Comparison of ENCODE assay signal across 27 cellular contexts in the genomic region with DNA sequence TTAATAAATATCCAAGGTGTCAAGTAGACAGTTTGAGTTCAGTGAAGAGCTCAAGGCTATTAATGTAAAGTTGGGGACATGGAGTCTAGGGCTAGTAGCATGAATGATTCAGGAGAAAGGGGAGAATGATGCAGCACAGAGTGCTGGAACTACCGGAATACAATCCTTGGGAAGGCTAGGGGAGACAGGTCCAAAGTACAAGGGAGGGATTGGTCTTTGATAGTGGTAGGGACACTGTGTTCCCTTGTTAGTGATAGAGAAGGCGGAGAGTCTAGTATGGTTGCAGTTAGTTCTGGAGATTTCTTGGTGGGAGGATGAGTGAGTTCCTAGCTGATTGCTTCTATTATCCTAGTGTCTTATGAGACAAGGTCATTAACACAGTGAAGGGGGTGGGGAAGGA. TPM values are rescaled to one million over a fixed set of nuclear protein-coding genes. Genes with fewer than 3 reads are reported as not detected.
DNase-seq lines count a peak whose midpoint lies in the region; ATAC-seq, FAIRE-seq and TF ChIP-seq lines count a peak whose summit lies in the region.
"Had no signal": no experiment of that assay in that cellular context is flagged by ENCODE, and none has a peak within 500 bp of the region (broad histone marks: within the 10 kb centered on the region; RNA-seq: fewer than 3 reads in every experiment).

No MANE protein-coding gene starts in this region.

- no peak overlapping the region for H3K4me3 ChIP-seq in body of pancreas
- no peak overlapping the region for H3K4me3 ChIP-seq in CD8-positive, alpha-beta memory T cell (ENCODE audit: low read length)
- H3K4me3 ChIP-seq: heart right ventricle, PC-9, upper lobe of right lung had no signal

- H3K4me1 ChIP-seq in body of pancreas: peaks cover 6% of the 10 kb centered on the region
- H3K4me1 ChIP-seq in CD8-positive, alpha-beta memory T cell (ENCODE audit: insufficient read depth, low read length): no peaks in the 10 kb centered on the region
- H3K4me1 ChIP-seq: upper lobe of right lung had no signal

- no peaks in the 10 kb centered on the region for H3K9me3 ChIP-seq in body of pancreas
- H3K9me3 ChIP-seq in CD8-positive, alpha-beta memory T cell (ENCODE audit: low read length): no peaks in the 10 kb centered on the region
- H3K9me3 ChIP-seq: heart right ventricle, upper lobe of right lung had no signal

- no peaks in the 10 kb centered on the region for H3K9me3 Mint-ChIP-seq in activated T-cell treated with anti-CD3 and anti-CD28 coated beads, Interleukin-2, amount 50 U/mL, for 72 hours
- peaks cover 18% of the 10 kb centered on the region for H3K9me3 Mint-ChIP-seq in progenitor cell of endocrine pancreas (ENCODE audit: low read depth)
- H3K9me3 Mint-ChIP-seq in CD8-positive, alpha-beta memory T cell: no peaks in the 10 kb centered on the region
- H3K9me3 Mint-ChIP-seq: IgD-negative memory B cell had no signal

- H3K27me3 Mint-ChIP-seq in activated T-cell treated with anti-CD3 and anti-CD28 coated beads, Interleukin-2, amount 50 U/mL, for 72 hours (ENCODE audit: low read depth): no peaks in the 10 kb centered on the region
- no peaks in the 10 kb centered on the region for H3K27me3 Mint-ChIP-seq in progenitor cell of endocrine pancreas
- no peaks in the 10 kb centered on the region for H3K27me3 Mint-ChIP-seq in CD8-positive, alpha-beta memory T cell
- H3K27me3 Mint-ChIP-seq: B cell, IgD-negative memory B cell had no signal

- WGBS in body of pancreas, 2 donors: 61 to 68% methylated on average over 2 of the region's 2 CpGs

- H3K4me3 Mint-ChIP-seq in activated T-cell treated with anti-CD3 and anti-CD28 coated beads, Interleukin-2, amount 50 U/mL, for 72 hours: no peak overlapping the region
- no peak overlapping the region for H3K4me3 Mint-ChIP-seq in progenitor cell of endocrine pancreas (ENCODE audit: low read depth)
- H3K4me3 Mint-ChIP-seq in CD8-positive, alpha-beta memory T cell: no peak overlapping the region
- H3K4me3 Mint-ChIP-seq: B cell, IgD-negative memory B cell had no signal

- H3K4me1 Mint-ChIP-seq in activated T-cell treated with anti-CD3 and anti-CD28 coated beads, Interleukin-2, amount 50 U/mL, for 72 hours (ENCODE audit: low read depth): no peaks in the 10 kb centered on the region
- peaks cover 6% of the 10 kb centered on the region for H3K4me1 Mint-ChIP-seq in progenitor cell of endocrine pancreas (ENCODE audit: low read depth)
- H3K4me1 Mint-ChIP-seq in CD8-positive, alpha-beta memory T cell: peaks cover 0 to 11% (median 1%) of the 10 kb centered on the region in 3 donors
- H3K4me1 Mint-ChIP-seq: B cell had no signal

- peak overlapping the region; percentile 54 for H3K27ac Mint-ChIP-seq in activated T-cell treated with anti-CD3 and anti-CD28 coated beads, Interleukin-2, amount 50 U/mL, for 72 hours
- peak overlapping the region; percentile 1 for H3K27ac Mint-ChIP-seq in progenitor cell of endocrine pancreas
- H3K27ac Mint-ChIP-seq in CD8-positive, alpha-beta memory T cell: peak overlapping the region in 3 of 8 donors; percentile 13 to 52 (median 20)
- H3K27ac Mint-ChIP-seq: B cell had no signal

- CTCF ChIA-PET in CD8-positive, alpha-beta memory T cell (lab: Charles Lee): no interaction called here

- TF ChIP-seq POLR2A in body of pancreas (IDR thresholded peaks at IDR 0.05): no peak

- intact Hi-C loops in body of pancreas (cut with DNase I): no loop called here

- TF ChIP-seq CTCF in body of pancreas (IDR thresholded peaks at IDR 0.05): no peak
- no peak for TF ChIP-seq CTCF in progenitor cell of endocrine pancreas (IDR thresholded peaks at IDR 0.05; ENCODE audit: unreplicated experiment)

- no peak for ATAC-seq in activated T-cell treated with anti-CD3 and anti-CD28 coated beads, Interleukin-2, amount 50 U/mL, for 72 hours (replicated peaks in 1 of 2)
- peak; percentile 71 for ATAC-seq in body of pancreas
- ATAC-seq: upper lobe of right lung had no signal

- no peak for DNase-seq in activated T-cell treated with anti-CD3 and anti-CD28 coated beads, Interleukin-2, amount 50 U/mL, for 72 hours
- DNase-seq in activated T-cell treated with anti-CD3 and anti-CD28 coated beads for 4 hours: no peak
- no peak for DNase-seq in GM19239 (ENCODE audit: insufficient read length, low spot score)
- DNase-seq in body of pancreas: no peak
- DNase-seq in progenitor cell of endocrine pancreas (ENCODE audit: low spot score, unreplicated experiment): no peak
- DNase-seq in caudate nucleus (lab: John Stamatoyannopoulos, UW): no peak
- DNase-seq in CD8-positive, alpha-beta memory T cell: no peak
- DNase-seq in stimulated activated CD4-positive, alpha-beta T cell treated with anti-CD3 and anti-CD28 coated beads, Interleukin-4, amount 100 ng/mL, for 1 hour: no peak
- DNase-seq: activated naive CD4-positive, alpha-beta T cell treated with Interleukin-2 at 50 U/mL for 16 hours; activated T-cell treated with anti-CD3 and anti-CD28 coated beads, Interleukin-2, amount 50 U/mL, for 1 hour; anterior cingulate cortex; cortex of kidney; DMS53; foreskin fibroblast; GOT3; heart right ventricle; NCI-H1092 treated with DMSO at 0.1 percent for 48 hours; NCI-H1930; NCI-H526; PC-9; SHP77 treated with DMSO at 0.1 percent for 48 hours; upper lobe of right lung had no signal

- H3K36me3 ChIP-seq in body of pancreas (replicated peaks in 1 of 2; ENCODE audit: insufficient read depth in 1 of 2, low read depth in 2 of 2): no peaks in the 10 kb centered on the region
- no peaks in the 10 kb centered on the region for H3K36me3 ChIP-seq in CD8-positive, alpha-beta memory T cell (ENCODE audit: insufficient read depth, low read length)
- H3K36me3 ChIP-seq: upper lobe of right lung had no signal

- H3K27ac ChIP-seq in body of pancreas: no peak overlapping the region
- H3K27ac ChIP-seq in caudate nucleus (ENCODE audit: low read depth, low read length): no peak overlapping the region
- H3K27ac ChIP-seq in CD8-positive, alpha-beta memory T cell (ENCODE audit: low read depth, low read length): no peak overlapping the region
- H3K27ac ChIP-seq: heart right ventricle, PC-9, upper lobe of right lung had no signal

- no peaks in the 10 kb centered on the region for H3K27me3 ChIP-seq in body of pancreas
- H3K27me3 ChIP-seq in CD8-positive, alpha-beta memory T cell (ENCODE audit: insufficient read depth, low read length, poor library complexity, severe bottlenecking): no peaks in the 10 kb centered on the region
- H3K27me3 ChIP-seq: heart right ventricle, upper lobe of right lung had no signal

- peak; percentile 58 for FAIRE-seq in GM19239 (lab: Jason Lieb, UNC)
- FAIRE-seq: G401.6 had no signal

- POLR2A ChIA-PET in CD8-positive, alpha-beta memory T cell (lab: Charles Lee): no interaction called here

- peaks cover 0 to 2% of the 10 kb centered on the region in 2 donors for H3K36me3 Mint-ChIP-seq in activated T-cell treated with anti-CD3 and anti-CD28 coated beads, Interleukin-2, amount 50 U/mL, for 72 hours (ENCODE audit: insufficient read depth in 2 of 2)
- H3K36me3 Mint-ChIP-seq in progenitor cell of endocrine pancreas (ENCODE audit: insufficient read depth): peaks cover 8% of the 10 kb centered on the region
- peaks cover 0 to 7% (median 0%) of the 10 kb centered on the region in 3 donors for H3K36me3 Mint-ChIP-seq in CD8-positive, alpha-beta memory T cell
- H3K36me3 Mint-ChIP-seq: IgD-negative memory B cell had no signal

RNA-seq across cellular contexts. Expression of gene GCNA, which starts 8.7 kb away (rescaled TPM):
- total RNA-seq in activated T-cell treated with anti-CD3 and anti-CD28 coated beads, Interleukin-2, amount 50 U/mL, for 72 hours: 1 to 10 TPM; 6.9 to 8.4 TPM
- 1 to 10 TPM; 3.6 to 6.9 TPM for total RNA-seq in body of pancreas
- total RNA-seq in progenitor cell of endocrine pancreas: 2.7 and 3.9 TPM in 2 replicates
- 1 to 10 TPM; 3.9 to 4.2 TPM for total RNA-seq in CD8-positive, alpha-beta memory T cell
- 0.67 TPM for polyA plus RNA-seq in CD8-positive, alpha-beta memory T cell

RNA-seq across cellular contexts. Expression of gene CXCR3, which starts 31.4 kb away (rescaled TPM):
- total RNA-seq in activated T-cell treated with anti-CD3 and anti-CD28 coated beads, Interleukin-2, amount 50 U/mL, for 72 hours: 10 to 100 TPM in 1 of 2 donors, 1 to 10 TPM in 1; 8.8 to 14.6 TPM
- total RNA-seq in body of pancreas (under 1 TPM in 1 of 2 donors, not detected in 1; 0.78 TPM), progenitor cell of endocrine pancreas (not detected in 2 replicates)
- total RNA-seq in CD8-positive, alpha-beta memory T cell: 10 to 100 TPM; 66.1 to 69.3 TPM
- 220 TPM for polyA plus RNA-seq in CD8-positive, alpha-beta memory T cell
- total RNA-seq: PC-9, pulmonary artery endothelial cell, skeletal muscle tissue had no signal

RNA-seq across cellular contexts. Expression of gene OGT, which starts 54.0 kb away (rescaled TPM):
- 100 to 1,000 TPM; 702 to 788 TPM for total RNA-seq in activated T-cell treated with anti-CD3 and anti-CD28 coated beads, Interleukin-2, amount 50 U/mL, for 72 hours
- total RNA-seq in body of pancreas (100 to 1,000 TPM; 180 to 184 TPM), progenitor cell of endocrine pancreas (143 and 146 TPM in 2 replicates)
- 100 to 1,000 TPM; 211 to 216 TPM for total RNA-seq in CD8-positive, alpha-beta memory T cell
- 35.6 TPM for polyA plus RNA-seq in CD8-positive, alpha-beta memory T cell
